1 cellular context compared by ENCODE assay signal in the genomic region with DNA sequence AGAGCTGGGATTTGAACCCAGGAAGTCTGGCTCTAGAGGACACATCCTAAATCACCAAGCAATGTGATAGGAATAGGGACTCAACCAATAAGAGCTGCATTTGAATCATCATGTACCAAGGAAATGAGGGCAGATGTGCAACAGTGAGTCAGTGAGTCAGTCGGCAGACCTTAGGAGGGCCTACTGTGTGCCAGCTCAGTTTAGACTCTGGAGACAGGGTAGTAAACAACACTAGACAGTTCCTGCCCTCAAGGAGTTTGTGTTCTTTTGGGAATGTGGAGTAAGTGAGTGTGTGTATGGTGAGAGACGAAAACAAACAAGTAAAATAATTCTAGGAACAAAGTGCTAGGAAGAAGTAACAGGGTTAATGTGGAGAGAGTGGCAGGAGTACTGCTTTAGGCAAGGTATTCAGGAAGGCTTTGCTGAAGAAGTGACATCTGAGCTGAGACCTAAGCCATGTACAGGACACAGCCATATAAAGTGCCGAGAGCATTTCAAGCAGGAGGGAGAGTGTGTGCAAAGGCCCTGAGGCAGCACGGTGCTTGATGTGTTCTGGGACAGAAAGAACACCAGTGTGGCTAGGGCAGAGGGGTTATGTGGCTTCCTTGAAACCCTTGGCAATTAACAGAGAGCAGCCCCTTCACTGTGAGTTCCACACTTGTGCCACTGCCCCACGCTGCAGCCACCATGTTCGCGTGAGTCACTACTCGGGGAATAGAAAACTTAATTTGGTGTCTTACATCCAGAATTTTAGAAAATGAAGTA.
TF ChIP-seq lines count a peak whose summit lies in the region.

No MANE protein-coding gene starts in this region.

TF ChIP-seq in WTC11, 78 proteins besides CTCF, POLR2A, EP300 and RAD21 (continued from another document):
- TF ChIP-seq, protein P1, sequence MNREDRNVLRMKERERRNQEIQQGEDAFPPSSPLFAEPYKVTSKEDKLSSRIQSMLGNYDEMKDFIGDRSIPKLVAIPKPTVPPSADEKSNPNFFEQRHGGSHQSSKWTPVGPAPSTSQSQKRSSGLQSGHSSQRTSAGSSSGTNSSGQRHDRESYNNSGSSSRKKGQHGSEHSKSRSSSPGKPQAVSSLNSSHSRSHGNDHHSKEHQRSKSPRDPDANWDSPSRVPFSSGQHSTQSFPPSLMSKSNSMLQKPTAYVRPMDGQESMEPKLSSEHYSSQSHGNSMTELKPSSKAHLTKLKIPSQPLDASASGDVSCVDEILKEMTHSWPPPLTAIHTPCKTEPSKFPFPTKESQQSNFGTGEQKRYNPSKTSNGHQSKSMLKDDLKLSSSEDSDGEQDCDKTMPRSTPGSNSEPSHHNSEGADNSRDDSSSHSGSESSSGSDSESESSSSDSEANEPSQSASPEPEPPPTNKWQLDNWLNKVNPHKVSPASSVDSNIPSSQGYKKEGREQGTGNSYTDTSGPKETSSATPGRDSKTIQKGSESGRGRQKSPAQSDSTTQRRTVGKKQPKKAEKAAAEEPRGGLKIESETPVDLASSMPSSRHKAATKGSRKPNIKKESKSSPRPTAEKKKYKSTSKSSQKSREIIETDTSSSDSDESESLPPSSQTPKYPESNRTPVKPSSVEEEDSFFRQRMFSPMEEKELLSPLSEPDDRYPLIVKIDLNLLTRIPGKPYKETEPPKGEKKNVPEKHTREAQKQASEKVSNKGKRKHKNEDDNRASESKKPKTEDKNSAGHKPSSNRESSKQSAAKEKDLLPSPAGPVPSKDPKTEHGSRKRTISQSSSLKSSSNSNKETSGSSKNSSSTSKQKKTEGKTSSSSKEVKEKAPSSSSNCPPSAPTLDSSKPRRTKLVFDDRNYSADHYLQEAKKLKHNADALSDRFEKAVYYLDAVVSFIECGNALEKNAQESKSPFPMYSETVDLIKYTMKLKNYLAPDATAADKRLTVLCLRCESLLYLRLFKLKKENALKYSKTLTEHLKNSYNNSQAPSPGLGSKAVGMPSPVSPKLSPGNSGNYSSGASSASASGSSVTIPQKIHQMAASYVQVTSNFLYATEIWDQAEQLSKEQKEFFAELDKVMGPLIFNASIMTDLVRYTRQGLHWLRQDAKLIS (CRISPR knock-in tag; IDR thresholded peaks at IDR 0.05; ENCODE audit: borderline replicate concordance), result no peak
- TF ChIP-seq, protein P2, sequence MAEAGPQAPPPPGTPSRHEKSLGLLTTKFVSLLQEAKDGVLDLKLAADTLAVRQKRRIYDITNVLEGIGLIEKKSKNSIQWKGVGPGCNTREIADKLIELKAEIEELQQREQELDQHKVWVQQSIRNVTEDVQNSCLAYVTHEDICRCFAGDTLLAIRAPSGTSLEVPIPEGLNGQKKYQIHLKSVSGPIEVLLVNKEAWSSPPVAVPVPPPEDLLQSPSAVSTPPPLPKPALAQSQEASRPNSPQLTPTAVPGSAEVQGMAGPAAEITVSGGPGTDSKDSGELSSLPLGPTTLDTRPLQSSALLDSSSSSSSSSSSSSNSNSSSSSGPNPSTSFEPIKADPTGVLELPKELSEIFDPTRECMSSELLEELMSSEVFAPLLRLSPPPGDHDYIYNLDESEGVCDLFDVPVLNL (CRISPR knock-in tag; IDR thresholded peaks at IDR 0.05; ENCODE audit: borderline replicate concordance, low read depth), result no peak
- TF ChIP-seq, protein P3, sequence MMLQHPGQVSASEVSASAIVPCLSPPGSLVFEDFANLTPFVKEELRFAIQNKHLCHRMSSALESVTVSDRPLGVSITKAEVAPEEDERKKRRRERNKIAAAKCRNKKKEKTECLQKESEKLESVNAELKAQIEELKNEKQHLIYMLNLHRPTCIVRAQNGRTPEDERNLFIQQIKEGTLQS (CRISPR knock-in tag; conservative IDR thresholded peaks at IDR 0.05), result no peak
- TF ChIP-seq, protein P4, sequence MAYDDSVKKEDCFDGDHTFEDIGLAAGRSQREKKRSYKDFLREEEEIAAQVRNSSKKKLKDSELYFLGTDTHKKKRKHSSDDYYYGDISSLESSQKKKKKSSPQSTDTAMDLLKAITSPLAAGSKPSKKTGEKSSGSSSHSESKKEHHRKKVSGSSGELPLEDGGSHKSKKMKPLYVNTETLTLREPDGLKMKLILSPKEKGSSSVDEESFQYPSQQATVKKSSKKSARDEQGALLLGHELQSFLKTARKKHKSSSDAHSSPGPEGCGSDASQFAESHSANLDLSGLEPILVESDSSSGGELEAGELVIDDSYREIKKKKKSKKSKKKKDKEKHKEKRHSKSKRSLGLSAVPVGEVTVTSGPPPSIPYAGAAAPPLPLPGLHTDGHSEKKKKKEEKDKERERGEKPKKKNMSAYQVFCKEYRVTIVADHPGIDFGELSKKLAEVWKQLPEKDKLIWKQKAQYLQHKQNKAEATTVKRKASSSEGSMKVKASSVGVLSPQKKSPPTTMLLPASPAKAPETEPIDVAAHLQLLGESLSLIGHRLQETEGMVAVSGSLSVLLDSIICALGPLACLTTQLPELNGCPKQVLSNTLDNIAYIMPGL (CRISPR knock-in tag; IDR thresholded peaks at IDR 0.05), result no peak
- no peak for TF ChIP-seq ZNF396 (CRISPR knock-in tag; IDR thresholded peaks at IDR 0.05; ENCODE audit: borderline replicate concordance)
- TF ChIP-seq, protein P5, sequence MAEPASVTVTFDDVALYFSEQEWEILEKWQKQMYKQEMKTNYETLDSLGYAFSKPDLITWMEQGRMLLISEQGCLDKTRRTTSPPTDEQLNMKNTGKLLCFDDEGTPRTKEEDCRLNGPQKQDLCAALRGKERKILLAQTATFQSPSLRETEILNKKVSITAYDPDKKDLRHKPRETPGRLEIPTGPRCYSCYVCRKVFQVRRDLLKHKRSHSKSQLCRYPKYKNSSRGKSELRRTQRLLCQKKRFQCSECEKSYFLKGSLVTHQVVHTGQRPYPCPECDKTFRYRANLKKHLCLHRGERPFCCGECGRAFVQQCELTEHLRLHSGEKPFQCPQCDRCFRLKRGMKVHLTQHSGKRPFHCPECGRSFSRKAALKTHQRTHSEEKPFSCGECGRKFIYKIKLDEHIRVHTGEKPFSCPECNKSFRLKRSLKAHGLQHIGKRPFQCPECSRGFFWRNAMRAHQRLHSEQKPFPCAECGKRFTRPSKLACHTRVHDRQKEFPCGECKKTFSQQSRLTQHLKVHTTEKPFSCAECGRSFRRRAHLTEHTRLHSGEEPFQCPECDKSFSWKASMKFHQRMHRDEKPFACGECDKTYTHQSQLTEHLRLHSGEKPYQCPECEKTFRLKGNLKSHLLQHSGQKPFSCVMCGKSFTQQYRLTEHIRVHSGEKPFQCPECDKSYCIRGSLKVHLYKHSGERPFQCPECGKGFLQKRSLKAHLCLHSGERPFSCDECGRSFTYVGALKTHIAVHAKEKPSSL (CRISPR knock-in tag; conservative IDR thresholded peaks at IDR 0.05), result no peak
